In the genomic region with DNA sequence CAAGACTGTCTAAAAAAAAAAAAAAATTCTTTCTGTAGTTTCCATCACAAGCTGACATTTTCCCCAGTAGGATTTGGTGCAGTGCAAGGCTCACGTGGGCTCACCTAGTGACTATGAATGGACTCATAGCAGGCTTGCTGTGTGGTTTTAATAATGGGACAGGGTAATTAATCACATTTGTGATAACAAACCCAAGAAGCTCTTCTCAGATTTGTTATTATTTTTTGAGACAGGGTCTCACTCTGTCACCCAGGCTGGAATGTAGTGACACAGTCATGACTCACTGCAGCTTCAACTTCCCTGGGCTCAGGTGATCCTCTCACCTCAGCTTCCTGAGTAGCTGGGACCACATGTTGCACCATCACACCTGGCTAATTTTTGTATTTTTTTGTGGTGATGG, we compare ENCODE assay signal across 23 cellular contexts. TPM values are rescaled to one million over a fixed set of nuclear protein-coding genes. Genes with fewer than 3 reads are reported as not detected.
DNase-seq lines count a peak whose midpoint lies in the region; ATAC-seq and TF ChIP-seq lines count a peak whose summit lies in the region.
"Had no signal": no experiment of that assay in that cellular context is flagged by ENCODE, and none has a peak within 500 bp of the region (broad histone marks: within the 10 kb centered on the region; RNA-seq: fewer than 3 reads in every experiment).

No MANE protein-coding gene starts in this region.

- peak overlapping the region; percentile 50 for H3K27ac Mint-ChIP-seq in CD4-positive, alpha-beta T cell
- H3K27ac Mint-ChIP-seq: activated CD4-positive, alpha-beta T cell treated with anti-CD3 and anti-CD28 coated beads, Interleukin-2, amount 10 ng/mL, durations not matched to agents 7 days and 5 days had no signal

- no peaks in the 10 kb centered on the region for H3K9me3 ChIP-seq in CD4-positive, alpha-beta T cell (ENCODE audit: control insufficient read depth, low read length)
- no peaks in the 10 kb centered on the region for H3K9me3 ChIP-seq in Panc1 (ENCODE audit: control insufficient read depth, insufficient read depth, low read depth, low read length)
- H3K9me3 ChIP-seq: lower lobe of right lung, neutrophil, prostate gland, SJSA1 had no signal

- DNase-seq in activated CD4-positive, CD25-positive, alpha-beta regulatory T cell (lab: John Stamatoyannopoulos, UW) = no peak
- no peak for DNase-seq in CD4-positive, alpha-beta T cell
- peak; percentile 5 for DNase-seq in Panc1 (ENCODE audit: low read depth, low spot score)
- peak; percentile 1 for DNase-seq in coronary artery (ENCODE audit: low spot score)
- DNase-seq in medulla oblongata (ENCODE audit: extremely low spot score) = no peak
- DNase-seq in NCI-H524 (lab: John Stamatoyannopoulos, UW) = no peak
- DNase-seq: activated CD4-positive, alpha-beta T cell treated with anti-CD3 and anti-CD28 coated beads, Interleukin-2, amount 10 ng/mL, durations not matched to agents 7 days and 5 days; dermis blood vessel endothelial cell; GM23248; lower lobe of right lung; MM.1S; NCI-H1417 treated with DMSO at 0.1 percent for 48 hours; NCI-H2081 treated with DMSO at 0.1 percent for 48 hours; NCI-H510A; T-helper 1 cell; trophoblast cell had no signal

- no peak for TF ChIP-seq CTCF in CD4-positive, alpha-beta T cell (IDR thresholded peaks at IDR 0.05)
- no peak for TF ChIP-seq CTCF in Panc1 (IDR thresholded peaks at IDR 0.05)
- TF ChIP-seq CTCF in coronary artery (IDR thresholded peaks at IDR 0.05) = no peak

- CTCF ChIA-PET in CD4-positive, alpha-beta T cell (lab: Charles Lee) = interaction anchor here (1.1 to 2.2 kb wide), 3 partner anchors 71 to 87 kb away, joined by 4 to 8 read pairs (median 4); no protein-coding TSS in a partner anchor
- CTCF ChIA-PET in Panc1 (lab: Charles Lee) = no interaction called here

- intact Hi-C loops in CD4-positive, alpha-beta T cell (cut with DNase I, micrococcal nuclease) = no loop called here
- intact Hi-C loops in Panc1 (cut with micrococcal nuclease; ENCODE audit: unreplicated experiment) = no loop called here

- no peaks in the 10 kb centered on the region for H3K36me3 ChIP-seq in Panc1 (ENCODE audit: control insufficient read depth, insufficient read depth, low read length)
- H3K36me3 ChIP-seq: prostate gland had no signal

- no TSS peak for BruUV-seq in Panc1 (replicated peaks; lab: Mats Ljungman, UMichigan)

- no peaks in the 10 kb centered on the region for H3K4me1 ChIP-seq in Panc1 (ENCODE audit: control insufficient read depth, insufficient read depth, low read length)
- H3K4me1 ChIP-seq: lower lobe of right lung, prostate gland, SJSA1 had no signal

- ATAC-seq in activated CD4-positive, CD25-positive, alpha-beta regulatory T cell treated with anti-CD3 and anti-CD28 coated beads, Interleukin-2, amount 50 U/mL, for 24 hours = peak; percentile 93
- ATAC-seq in CD4-positive, alpha-beta T cell (ENCODE audit: poor library complexity) = no peak
- ATAC-seq in Panc1 = no peak
- ATAC-seq in HG02678 (IDR thresholded peaks at IDR 0.05; ENCODE audit: unreplicated experiment) = no peak
- ATAC-seq: K562, lower lobe of right lung had no signal

- in situ Hi-C loops in Panc1 (cut with HindIII; ENCODE audit: low pct_unique_long_range_greater_than_20kb, low sequenced_read_pairs) = no loop called here

- H3K9me3 Mint-ChIP-seq in CD4-positive, alpha-beta T cell = no peaks in the 10 kb centered on the region
- H3K9me3 Mint-ChIP-seq: activated CD4-positive, alpha-beta T cell treated with anti-CD3 and anti-CD28 coated beads, Interleukin-2, amount 10 ng/mL, durations not matched to agents 7 days and 5 days had no signal

- no peaks in the 10 kb centered on the region for H3K27me3 ChIP-seq in CD4-positive, alpha-beta T cell (ENCODE audit: control insufficient read depth, insufficient read depth, low read length)
- no peaks in the 10 kb centered on the region for H3K27me3 ChIP-seq in Panc1 (ENCODE audit: control insufficient read depth, insufficient read depth, low read length)
- H3K27me3 ChIP-seq: neutrophil, SJSA1 had no signal

- H3K4me3 Mint-ChIP-seq in CD4-positive, alpha-beta T cell = no peak overlapping the region
- H3K4me3 Mint-ChIP-seq: activated CD4-positive, alpha-beta T cell treated with anti-CD3 and anti-CD28 coated beads, Interleukin-2, amount 10 ng/mL, durations not matched to agents 7 days and 5 days had no signal

- H3K4me3 ChIP-seq in Panc1 (ENCODE audit: low read depth in 2 of 2, low read length in 2 of 2) = no peak overlapping the region
- H3K4me3 ChIP-seq in coronary artery = no peak overlapping the region
- H3K4me3 ChIP-seq: GM23248, K562, lower lobe of right lung, prostate gland, SJSA1 had no signal

- POLR2A ChIA-PET in CD4-positive, alpha-beta T cell (lab: Charles Lee) = interaction anchor here (1.1 to 1.6 kb wide), 4 partner anchors 12 to 70 kb away, joined by 3 to 9 read pairs (median 6); a partner anchor contains a TSS
- POLR2A ChIA-PET in Panc1 (lab: Charles Lee) = interaction anchor here (0.7 kb wide), 1 partner anchor 37 kb away, joined by 4 read pairs; no protein-coding TSS in a partner anchor

- peak overlapping the region; percentile 2 for H3K27ac ChIP-seq in CD4-positive, alpha-beta T cell (ENCODE audit: low read depth, low read length)
- H3K27ac ChIP-seq in Panc1 (ENCODE audit: low read length) (no peak overlapping the region), coronary artery (no peak overlapping the region)
- H3K27ac ChIP-seq: 22Rv1, GM23248, lower lobe of right lung, neutrophil, prostate gland, SJSA1 had no signal

- H3K27me3 Mint-ChIP-seq in CD4-positive, alpha-beta T cell = no peaks in the 10 kb centered on the region
- H3K27me3 Mint-ChIP-seq: activated CD4-positive, alpha-beta T cell treated with anti-CD3 and anti-CD28 coated beads, Interleukin-2, amount 10 ng/mL, durations not matched to agents 7 days and 5 days had no signal

- H3K36me3 Mint-ChIP-seq in CD4-positive, alpha-beta T cell (ENCODE audit: low read depth) = peaks cover 95% of the 10 kb centered on the region

- peaks cover 69% of the 10 kb centered on the region for H3K4me1 Mint-ChIP-seq in CD4-positive, alpha-beta T cell (ENCODE audit: low read depth)

RNA-seq across cellular contexts. Expression of a gene that starts 40.0 kb away (rescaled TPM):
- under 1 TPM; 0.08 to 0.14 TPM for total RNA-seq in CD4-positive, alpha-beta T cell
- 5.3 TPM for total RNA-seq in Panc1 (2021; ENCODE audit: unreplicated experiment)
- polyA plus RNA-seq in Panc1 (2012; ENCODE audit: insufficient read length) = 9.7 TPM
- total RNA-seq: activated CD4-positive, alpha-beta T cell treated with anti-CD3 and anti-CD28 coated beads, Interleukin-2, amount 10 ng/mL, durations not matched to agents 7 days and 5 days had no signal

RNA-seq across cellular contexts. Expression of a gene that starts 48.7 kb away (rescaled TPM):
- 10 to 100 TPM; 48.8 to 52.8 TPM for total RNA-seq in CD4-positive, alpha-beta T cell
- 97.1 TPM for total RNA-seq in Panc1 (2021; ENCODE audit: unreplicated experiment)
- polyA plus RNA-seq in Panc1 (2012; ENCODE audit: insufficient read length) = 143 TPM

Comparison
In these comparisons a context has a peak if more than half of its experiments do, and no peak if none do; other contexts are left out.
1. ATAC-seq: peak in activated CD4-positive, CD25-positive, alpha-beta regulatory T cell treated with anti-CD3 and anti-CD28 coated beads, Interleukin-2, amount 50 U/mL, for 24 hours (2 of 2); none in CD4-positive, alpha-beta T cell (single experiment), Panc1 (single experiment) and HG02678 (single experiment).
2. DNase-seq: peak in Panc1 (single experiment) and coronary artery (single experiment); none in activated CD4-positive, CD25-positive, alpha-beta regulatory T cell (0 of 4), CD4-positive, alpha-beta T cell (0 of 10), medulla oblongata (single experiment) and NCI-H524 (0 of 2).